14 cellular contexts compared by ENCODE assay signal in the genomic region with DNA sequence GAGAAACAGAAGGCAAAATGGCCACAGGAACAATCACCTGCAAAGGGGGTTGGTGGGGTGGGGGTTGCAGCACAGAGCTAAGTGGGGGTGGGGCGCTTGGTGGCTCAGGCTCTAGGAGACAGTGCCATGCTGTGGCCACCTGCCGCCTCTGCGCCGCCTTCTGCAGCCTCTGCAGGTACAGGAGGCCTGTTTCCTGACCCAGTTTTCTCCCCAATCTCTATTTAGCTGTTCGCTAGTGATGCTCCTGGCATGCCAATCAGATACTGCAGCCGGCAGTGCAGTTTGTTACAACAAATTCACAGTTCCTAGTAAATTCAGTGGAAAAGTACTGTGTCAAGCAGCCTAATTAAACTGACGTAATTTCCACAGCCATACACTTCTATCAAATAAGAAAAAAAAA.
DNase-seq lines count a peak whose midpoint lies in the region; ATAC-seq and TF ChIP-seq lines count a peak whose summit lies in the region.
"Had no signal": no experiment of that assay in that cellular context is flagged by ENCODE, and none has a peak within 500 bp of the region (broad histone marks: within the 10 kb centered on the region; RNA-seq: fewer than 3 reads in every experiment).

No MANE protein-coding gene starts in this region.

- H4K20me1 ChIP-seq in OCI-LY1 (ENCODE audit: insufficient read depth, low read length) = no peaks in the 10 kb centered on the region

- CTCF ChIA-PET in activated CD4-positive, alpha-beta memory T cell treated with anti-CD3 and anti-CD28 coated beads for 36 hours (lab: Charles Lee) = interaction anchor here (0.7 to 1.4 kb wide), 2 partner anchors 42 to 176 kb away, joined by 3 to 4 read pairs; no protein-coding TSS in a partner anchor
- CTCF ChIA-PET in activated CD4-positive, alpha-beta memory T cell treated with anti-CD3 and anti-CD28 coated beads, Interleukin-2, amount 10 ng/mL, durations not matched to agents 7 days and 5 days (lab: Charles Lee) = interaction anchor here (0.7 kb wide), 1 partner anchor 816 kb away, joined by 4 read pairs; no protein-coding TSS in a partner anchor

- no peak overlapping the region for H2AFZ ChIP-seq in OCI-LY1 (ENCODE audit: low read length)

- no peaks in the 10 kb centered on the region for H3K9me3 ChIP-seq in OCI-LY1 (ENCODE audit: low read length)
- H3K9me3 ChIP-seq: upper lobe of left lung had no signal

- H3K27ac Mint-ChIP-seq in activated CD4-positive, alpha-beta memory T cell treated with anti-CD3 and anti-CD28 coated beads for 36 hours = no peak overlapping the region
- H3K27ac Mint-ChIP-seq in activated CD4-positive, alpha-beta memory T cell treated with anti-CD3 and anti-CD28 coated beads, Interleukin-2, amount 10 ng/mL, durations not matched to agents 7 days and 5 days = no peak overlapping the region
- H3K27ac Mint-ChIP-seq in mesothelial cell of epicardium = no peak overlapping the region
- H3K27ac Mint-ChIP-seq: activated B cell treated with CpG ODN at 0.5 μM for 24 hours had no signal

- H3K4me1 Mint-ChIP-seq in activated CD4-positive, alpha-beta memory T cell treated with anti-CD3 and anti-CD28 coated beads for 36 hours (ENCODE audit: low read depth) = no peaks in the 10 kb centered on the region
- no peaks in the 10 kb centered on the region for H3K4me1 Mint-ChIP-seq in activated CD4-positive, alpha-beta memory T cell treated with anti-CD3 and anti-CD28 coated beads, Interleukin-2, amount 10 ng/mL, durations not matched to agents 7 days and 5 days
- peaks cover 6% of the 10 kb centered on the region for H3K4me1 Mint-ChIP-seq in mesothelial cell of epicardium

- H3K79me2 ChIP-seq in OCI-LY1 (ENCODE audit: insufficient read depth, low read length) = no peaks in the 10 kb centered on the region

- H3K4me3 Mint-ChIP-seq in activated CD4-positive, alpha-beta memory T cell treated with anti-CD3 and anti-CD28 coated beads for 36 hours = no peak overlapping the region
- H3K4me3 Mint-ChIP-seq in activated CD4-positive, alpha-beta memory T cell treated with anti-CD3 and anti-CD28 coated beads, Interleukin-2, amount 10 ng/mL, durations not matched to agents 7 days and 5 days = no peak overlapping the region
- H3K4me3 Mint-ChIP-seq in mesothelial cell of epicardium = no peak overlapping the region
- H3K4me3 Mint-ChIP-seq: activated B cell treated with CpG ODN at 0.5 μM for 24 hours had no signal

- no peaks in the 10 kb centered on the region for H3K4me1 ChIP-seq in OCI-LY1 (ENCODE audit: insufficient read depth, low read length, severe bottlenecking)
- H3K4me1 ChIP-seq: upper lobe of left lung had no signal

- peak; percentile 27; the same call in 1 of the 2 replicates for TF ChIP-seq CTCF in OCI-LY1 (IDR thresholded peaks at IDR 0.05; ENCODE audit: low read length)
- no peak for TF ChIP-seq CTCF in mesothelial cell of epicardium (IDR thresholded peaks at IDR 0.05; ENCODE audit: unreplicated experiment)

- H3K27me3 Mint-ChIP-seq in activated CD4-positive, alpha-beta memory T cell treated with anti-CD3 and anti-CD28 coated beads for 36 hours = no peaks in the 10 kb centered on the region
- H3K27me3 Mint-ChIP-seq in activated CD4-positive, alpha-beta memory T cell treated with anti-CD3 and anti-CD28 coated beads, Interleukin-2, amount 10 ng/mL, durations not matched to agents 7 days and 5 days = no peaks in the 10 kb centered on the region
- no peaks in the 10 kb centered on the region for H3K27me3 Mint-ChIP-seq in mesothelial cell of epicardium (ENCODE audit: low read depth)
- H3K27me3 Mint-ChIP-seq: activated B cell treated with CpG ODN at 0.5 μM for 24 hours had no signal

- no peaks in the 10 kb centered on the region for H3K9me2 ChIP-seq in OCI-LY1 (ENCODE audit: low read depth, low read length)

- no peak overlapping the region for H3K27ac ChIP-seq in OCI-LY1 (ENCODE audit: low read depth, low read length, poor library complexity, severe bottlenecking)
- H3K27ac ChIP-seq: cardiac muscle cell, upper lobe of left lung had no signal

- H3K9ac ChIP-seq in OCI-LY1 (ENCODE audit: low read length) = no peak overlapping the region

- DNase-seq in activated CD4-positive, alpha-beta memory T cell treated with anti-CD3 and anti-CD28 coated beads for 36 hours = peak; percentile 13
- DNase-seq in activated CD4-positive, alpha-beta memory T cell treated with anti-CD3 and anti-CD28 coated beads, Interleukin-2, amount 10 ng/mL, durations not matched to agents 7 days and 5 days = no peak
- DNase-seq in superior temporal gyrus (ENCODE audit: extremely low spot score) (peak; percentile 68), mesothelial cell of epicardium (ENCODE audit: low spot score in 2 of 2, unreplicated experiment in 2 of 2) (no peak)
- DNase-seq in activated CD8-positive, alpha-beta memory T cell treated with anti-CD3 and anti-CD28 coated beads for 24 hours = no peak
- DNase-seq: activated B cell treated with CpG ODN at 0.5 μM for 24 hours; KBM-7; kidney glomerular epithelial cell; stimulated activated CD4-positive, alpha-beta T cell treated with anti-CD3 and anti-CD28 coated beads, Interleukin-12 subunit alpha, Interleukin-12 subunit beta, amount 100 ng/mL, for 4 hours had no signal

- POLR2A ChIA-PET in activated CD4-positive, alpha-beta memory T cell treated with anti-CD3 and anti-CD28 coated beads for 36 hours (lab: Charles Lee) = no interaction called here
- POLR2A ChIA-PET in activated CD4-positive, alpha-beta memory T cell treated with anti-CD3 and anti-CD28 coated beads, Interleukin-2, amount 10 ng/mL, durations not matched to agents 7 days and 5 days (lab: Charles Lee) = no interaction called here

- no peaks in the 10 kb centered on the region for H3K36me3 ChIP-seq in OCI-LY1 (ENCODE audit: insufficient read depth, low read length)
- H3K36me3 ChIP-seq: cardiac muscle cell, upper lobe of left lung had no signal

- no peaks in the 10 kb centered on the region for H3F3A ChIP-seq in OCI-LY1 (ENCODE audit: insufficient read depth, low read length)

- H3K27me3 ChIP-seq in OCI-LY1 (ENCODE audit: insufficient read depth, low read length) = no peaks in the 10 kb centered on the region
- H3K27me3 ChIP-seq: cardiac muscle cell, upper lobe of left lung had no signal

- peaks cover 2% of the 10 kb centered on the region for H3K36me3 Mint-ChIP-seq in activated CD4-positive, alpha-beta memory T cell treated with anti-CD3 and anti-CD28 coated beads for 36 hours
- no peaks in the 10 kb centered on the region for H3K36me3 Mint-ChIP-seq in activated CD4-positive, alpha-beta memory T cell treated with anti-CD3 and anti-CD28 coated beads, Interleukin-2, amount 10 ng/mL, durations not matched to agents 7 days and 5 days (ENCODE audit: low read depth)
- no peaks in the 10 kb centered on the region for H3K36me3 Mint-ChIP-seq in mesothelial cell of epicardium

- intact Hi-C loops in activated CD4-positive, alpha-beta memory T cell treated with anti-CD3 and anti-CD28 coated beads for 36 hours (cut with micrococcal nuclease) = no loop called here

- ATAC-seq in esophagus mucosa (peak; percentile 41), GM18873 (IDR thresholded peaks at IDR 0.05; ENCODE audit: low FRiP score, unreplicated experiment) (no peak)

- H3K4me3 ChIP-seq in OCI-LY1 (ENCODE audit: low read depth, low read length, poor library complexity, severe bottlenecking) = no peak overlapping the region
- H3K4me3 ChIP-seq: cardiac muscle cell, upper lobe of left lung had no signal

- H3K4me2 ChIP-seq in OCI-LY1 (ENCODE audit: low read length) = no peak overlapping the region

- no peaks in the 10 kb centered on the region for H3K9me3 Mint-ChIP-seq in activated CD4-positive, alpha-beta memory T cell treated with anti-CD3 and anti-CD28 coated beads for 36 hours
- no peaks in the 10 kb centered on the region for H3K9me3 Mint-ChIP-seq in activated CD4-positive, alpha-beta memory T cell treated with anti-CD3 and anti-CD28 coated beads, Interleukin-2, amount 10 ng/mL, durations not matched to agents 7 days and 5 days
- no peaks in the 10 kb centered on the region for H3K9me3 Mint-ChIP-seq in mesothelial cell of epicardium
- H3K9me3 Mint-ChIP-seq: activated B cell treated with CpG ODN at 0.5 μM for 24 hours had no signal

Comparison
In these comparisons a context has a peak if more than half of its experiments do, and no peak if none do; other contexts are left out.
1. DNase-seq: peak in activated CD4-positive, alpha-beta memory T cell treated with anti-CD3 and anti-CD28 coated beads for 36 hours (single experiment) and superior temporal gyrus (single experiment); none in activated CD4-positive, alpha-beta memory T cell treated with anti-CD3 and anti-CD28 coated beads, Interleukin-2, amount 10 ng/mL, durations not matched to agents 7 days and 5 days (single experiment), activated CD8-positive, alpha-beta memory T cell treated with anti-CD3 and anti-CD28 coated beads for 24 hours (single experiment) and mesothelial cell of epicardium (0 of 2).